In the genomic region with DNA sequence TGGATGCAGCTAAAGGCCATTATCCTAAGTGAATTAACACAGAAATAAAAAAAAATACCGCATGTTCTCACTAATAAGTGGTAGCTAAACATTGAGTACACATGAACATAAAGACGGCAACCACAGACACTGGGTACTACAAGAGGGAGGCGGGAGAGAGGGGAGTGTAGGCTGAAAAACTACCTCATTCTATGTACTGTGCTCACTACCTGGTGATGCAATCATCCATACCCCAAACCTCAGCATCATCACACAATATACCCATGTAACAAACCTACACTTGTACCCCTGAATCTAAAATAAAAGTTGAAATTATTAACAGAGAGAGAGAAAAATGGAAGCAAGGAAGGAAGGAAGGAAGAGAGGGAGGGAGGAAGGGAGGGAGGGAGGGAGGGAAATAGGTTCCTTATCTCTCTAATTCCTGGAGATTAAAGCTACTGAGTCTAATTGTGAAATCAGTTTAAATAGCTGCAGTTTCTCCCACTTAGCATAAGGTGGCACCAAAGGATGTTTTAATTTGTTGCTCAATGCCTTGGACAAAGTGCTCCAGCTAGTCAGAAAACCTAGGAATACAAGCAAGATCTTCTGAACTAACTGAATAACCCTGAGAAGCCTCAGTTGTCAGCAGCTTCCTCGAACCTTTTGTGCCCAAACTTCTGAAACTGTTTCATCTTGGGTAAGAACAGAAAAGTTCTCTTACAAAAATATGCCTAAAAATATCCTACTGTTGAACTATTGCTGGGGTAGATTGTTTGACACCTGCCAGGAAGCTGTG, we compare ENCODE assay signal across 1 cellular context.
TF ChIP-seq lines count a peak whose summit lies in the region.

No MANE protein-coding gene starts in this region.

TF ChIP-seq in H1, 55 proteins besides CTCF, POLR2A, EP300 and RAD21:
- TF ChIP-seq CEBPB (IDR thresholded peaks at IDR 0.05; ENCODE audit: low read depth, low read length) (peak; percentile 86), ZNF274 (IDR thresholded peaks at IDR 0.05; ENCODE audit: borderline replicate concordance, extremely low read depth, low read length) (no peak), RFX5 (IDR thresholded peaks at IDR 0.05; ENCODE audit: borderline replicate concordance, low read depth, low read length) (no peak)
